ENCODE assay signal across 8 cellular contexts in genomic region chrX:40105016-40105790, GRCh38. TPM values are rescaled to one million over a fixed set of nuclear protein-coding genes. Genes with fewer than 3 reads are reported as not detected.
DNase-seq lines count a peak whose midpoint lies in the region; ATAC-seq and TF ChIP-seq lines count a peak whose summit lies in the region.

No MANE protein-coding gene starts in this region.

- intact Hi-C loops in dendritic cell treated with granulocyte-macrophage colony-stimulating factor and Interleukin-4, amounts not matched to agents 40 ng/mL and 50 ng/mL, for 4 days (cut with micrococcal nuclease): loop anchor here (5.0 kb wide), 1 partner anchor 47 kb away; no protein-coding TSS in a partner anchor
- intact Hi-C loops in uterus (cut with DNase I; ENCODE audit: low total_unique reads): loop anchor here (5.0 to 10.0 kb wide), 2 partner anchors 47 to 90 kb away; no protein-coding TSS in a partner anchor

- H3K9me3 ChIP-seq in RWPE2 (ENCODE audit: severe bottlenecking): no peaks in the 10 kb centered on the region
- H3K9me3 ChIP-seq in uterus: no peaks in the 10 kb centered on the region

- no peaks in the 10 kb centered on the region for H3K36me3 Mint-ChIP-seq in GM23338 (ENCODE audit: low read depth)
- no peaks in the 10 kb centered on the region for H3K36me3 Mint-ChIP-seq in dendritic cell treated with granulocyte-macrophage colony-stimulating factor and Interleukin-4, amounts not matched to agents 40 ng/mL and 50 ng/mL, for 4 days (ENCODE audit: low read depth)
- no peaks in the 10 kb centered on the region for H3K36me3 Mint-ChIP-seq in mesothelial cell of epicardium

- H3K9me3 Mint-ChIP-seq in GM23338 (no peaks in the 10 kb centered on the region), mesothelial cell of epicardium (no peaks in the 10 kb centered on the region)
- H3K9me3 Mint-ChIP-seq in dendritic cell treated with granulocyte-macrophage colony-stimulating factor and Interleukin-4, amounts not matched to agents 40 ng/mL and 50 ng/mL, for 4 days: no peaks in the 10 kb centered on the region

- no peak overlapping the region for H3K27ac ChIP-seq in GM23338 (ENCODE audit: low read depth)
- peak overlapping the region; percentile 82 for H3K27ac ChIP-seq in RWPE2 (ENCODE audit: poor library complexity, severe bottlenecking)
- peak overlapping the region; percentile 60 to 97 for H3K27ac ChIP-seq in uterus

- H3K4me1 Mint-ChIP-seq in GM23338 (peaks cover 16% of the 10 kb centered on the region), mesothelial cell of epicardium (peaks cover 27% of the 10 kb centered on the region)
- H3K4me1 Mint-ChIP-seq in dendritic cell treated with granulocyte-macrophage colony-stimulating factor and Interleukin-4, amounts not matched to agents 40 ng/mL and 50 ng/mL, for 4 days (ENCODE audit: low read depth): peaks cover 32% of the 10 kb centered on the region

- peak; percentile 1; the same call in 1 of the 3 replicates for ATAC-seq in GM23338
- peak; percentile 29 for ATAC-seq in RWPE2 (ENCODE audit: low read depth)
- ATAC-seq in GM19395 (IDR thresholded peaks at IDR 0.05; ENCODE audit: unreplicated experiment): no peak

- TF ChIP-seq CTCF in GM23338 (conservative IDR thresholded peaks at IDR 0.05; ENCODE audit: low read depth in 2 of 2): no peak
- no peak for TF ChIP-seq CTCF in RWPE2 (IDR thresholded peaks at IDR 0.05; ENCODE audit: poor library complexity, severe bottlenecking)
- no peak for TF ChIP-seq CTCF in mesothelial cell of epicardium (IDR thresholded peaks at IDR 0.05; ENCODE audit: unreplicated experiment)
- peak in 1 of 4 experiments; percentile 13 for TF ChIP-seq CTCF in uterus (IDR thresholded peaks at IDR 0.05)

- H3K27me3 Mint-ChIP-seq in GM23338 (ENCODE audit: insufficient read depth, low read depth, poor library complexity): peaks cover 43% of the 10 kb centered on the region
- no peaks in the 10 kb centered on the region for H3K27me3 Mint-ChIP-seq in dendritic cell treated with granulocyte-macrophage colony-stimulating factor and Interleukin-4, amounts not matched to agents 40 ng/mL and 50 ng/mL, for 4 days
- H3K27me3 Mint-ChIP-seq in mesothelial cell of epicardium (ENCODE audit: low read depth): no peaks in the 10 kb centered on the region

- peaks cover 16% of the 10 kb centered on the region for H3K79me2 ChIP-seq in GM23338 (replicated peaks; ENCODE audit: insufficient read depth)

- no peak overlapping the region for H2AFZ ChIP-seq in GM23338

- H3K4me1 ChIP-seq in GM23338 (ENCODE audit: insufficient read depth): peaks cover 20% of the 10 kb centered on the region
- no peaks in the 10 kb centered on the region for H3K4me1 ChIP-seq in RWPE2 (ENCODE audit: insufficient read depth, poor library complexity, severe bottlenecking)
- peaks cover 0 to 18% of the 10 kb centered on the region in 2 donors for H3K4me1 ChIP-seq in uterus

- peak; percentile 44 for DNase-seq in EL
- no peak for DNase-seq in GM23338 (ENCODE audit: low spot score)
- no peak for DNase-seq in RWPE2 (ENCODE audit: low spot score)
- DNase-seq in mesothelial cell of epicardium (ENCODE audit: low spot score in 2 of 2, unreplicated experiment in 2 of 2): no peak
- DNase-seq in uterus: peak in 1 of 2 donors; percentile 41
- no peak for DNase-seq in ureter (ENCODE audit: low spot score)

- H3K36me3 ChIP-seq in GM23338 (ENCODE audit: insufficient read depth) (no peaks in the 10 kb centered on the region), RWPE2 (ENCODE audit: low read depth) (no peaks in the 10 kb centered on the region), uterus (no peaks in the 10 kb centered on the region)

- peak overlapping the region; percentile 68 for H3K4me3 Mint-ChIP-seq in GM23338
- peak overlapping the region; percentile 82 for H3K4me3 Mint-ChIP-seq in dendritic cell treated with granulocyte-macrophage colony-stimulating factor and Interleukin-4, amounts not matched to agents 40 ng/mL and 50 ng/mL, for 4 days
- peak overlapping the region; percentile 66 for H3K4me3 Mint-ChIP-seq in mesothelial cell of epicardium

- H3K4me2 ChIP-seq in GM23338: peak overlapping the region; percentile 85

- 0 out of 2 replicates have a peak, but pooled peaks cover 4% of the 10 kb centered on the region for H3F3A ChIP-seq in GM23338 (replicated peaks; ENCODE audit: low read depth)

- H3K27me3 ChIP-seq in GM23338 (ENCODE audit: insufficient read depth) (peaks cover 58% of the 10 kb centered on the region), RWPE2 (ENCODE audit: insufficient read depth, poor library complexity, severe bottlenecking) (no peaks in the 10 kb centered on the region), uterus (peaks cover 3 to 15% of the 10 kb centered on the region in 2 donors)

- H3K4me3 ChIP-seq in GM23338: peak overlapping the region; percentile 63
- peak overlapping the region; percentile 53 for H3K4me3 ChIP-seq in RWPE2 (ENCODE audit: severe bottlenecking)
- H3K4me3 ChIP-seq in uterus: peak overlapping the region; percentile 39 to 49

- H3K27ac Mint-ChIP-seq in GM23338 (no peak overlapping the region), mesothelial cell of epicardium (peak overlapping the region; percentile 67)
- H3K27ac Mint-ChIP-seq in dendritic cell treated with granulocyte-macrophage colony-stimulating factor and Interleukin-4, amounts not matched to agents 40 ng/mL and 50 ng/mL, for 4 days: peak overlapping the region; percentile 88

- no peak for TF ChIP-seq POLR2A in uterus (IDR thresholded peaks at IDR 0.05)

- H4K20me1 ChIP-seq in GM23338 (replicated peaks; ENCODE audit: insufficient read depth): no peaks in the 10 kb centered on the region; the same call in 1 of the 2 replicates

- H3K9me2 ChIP-seq in GM23338 (ENCODE audit: insufficient read depth): no peaks in the 10 kb centered on the region

TF ChIP-seq in GM23338, 12 proteins besides CTCF, POLR2A, EP300 and RAD21:
- TF ChIP-seq POLR2AphosphoS5 (IDR thresholded peaks at IDR 0.05; ENCODE audit: low read depth) (no peak), NANOG (IDR thresholded peaks at IDR 0.05; ENCODE audit: borderline replicate concordance) (no peak), EZH2 (IDR thresholded peaks at IDR 0.05; ENCODE audit: low read depth, unreplicated experiment) (peak; percentile 36)

RNA-seq across cellular contexts. Expression of gene BCOR, which starts 7.4 kb away (rescaled TPM):
- 60.8 TPM in 2 replicates for total RNA-seq in GM23338 (2014; rRNA removed; shearing (Covaris generic))
- polyA plus RNA-seq in GM23338 (2016; fragmentation: Nextera tagmentation; extraction: Ambion mirVana): 25.5 and 25.8 TPM in 2 replicates
- total RNA-seq in mesothelial cell of epicardium (49.0 to 52.3 TPM (median 49.7 TPM) in 3 replicates), uterus (10 to 100 TPM in 3 of 4 donors, 1 to 10 TPM in 1; 10.0 to 42.4 (median 26.4) TPM), ureter (41.3 TPM)
